Comparison of ENCODE assay signal across 13 cellular contexts in genomic region chr2:40096360-40096759, GRCh38.
DNase-seq lines count a peak whose midpoint lies in the region; ATAC-seq and TF ChIP-seq lines count a peak whose summit lies in the region.
"Had no signal": no experiment of that assay in that cellular context is flagged by ENCODE, and none has a peak within 500 bp of the region (broad histone marks: within the 10 kb centered on the region; RNA-seq: fewer than 3 reads in every experiment).

No MANE protein-coding gene starts in this region.

- H3K9me3 ChIP-seq in CD4-positive, alpha-beta T cell (ENCODE audit: control insufficient read depth, low read length): no peaks in the 10 kb centered on the region
- H3K9me3 ChIP-seq: esophagus muscularis mucosa had no signal

- H3K27me3 ChIP-seq in CD4-positive, alpha-beta T cell (ENCODE audit: control insufficient read depth, insufficient read depth, low read length): no peaks in the 10 kb centered on the region
- H3K27me3 ChIP-seq: esophagus muscularis mucosa had no signal

- H3K9me3 Mint-ChIP-seq in CD4-positive, alpha-beta T cell: no peaks in the 10 kb centered on the region
- H3K9me3 Mint-ChIP-seq: activated naive CD4-positive, alpha-beta T cell treated with anti-CD3 and anti-CD28 coated beads, Interleukin-2, amount 50 U/mL, for 72 hours; CD14-positive monocyte had no signal

- POLR2A ChIA-PET in CD4-positive, alpha-beta T cell (lab: Charles Lee): no interaction called here

- no peaks in the 10 kb centered on the region for H3K4me1 Mint-ChIP-seq in CD4-positive, alpha-beta T cell (ENCODE audit: low read depth)
- H3K4me1 Mint-ChIP-seq: immature natural killer cell had no signal

- intact Hi-C loops in CD4-positive, alpha-beta T cell (cut with DNase I, micrococcal nuclease): no loop called here

- ATAC-seq in omental fat pad (ENCODE audit: low FRiP score): no peak
- no peak for ATAC-seq in CD4-positive, alpha-beta T cell (ENCODE audit: poor library complexity)
- ATAC-seq: activated naive CD4-positive, alpha-beta T cell treated with anti-CD3 and anti-CD28 coated beads, Interleukin-2, amount 50 U/mL, for 72 hours had no signal

- no peak overlapping the region for H3K4me3 Mint-ChIP-seq in CD4-positive, alpha-beta T cell
- H3K4me3 Mint-ChIP-seq: CD14-positive monocyte, immature natural killer cell had no signal

- H3K27ac Mint-ChIP-seq in CD4-positive, alpha-beta T cell: no peak overlapping the region
- H3K27ac Mint-ChIP-seq: activated naive CD4-positive, alpha-beta T cell treated with anti-CD3 and anti-CD28 coated beads, Interleukin-2, amount 50 U/mL, for 72 hours; CD14-positive monocyte; immature natural killer cell had no signal

- no peak overlapping the region for H3K27ac ChIP-seq in CD4-positive, alpha-beta T cell (ENCODE audit: low read depth, low read length)
- H3K27ac ChIP-seq: esophagus muscularis mucosa had no signal

- CTCF ChIA-PET in CD4-positive, alpha-beta T cell (lab: Charles Lee): no interaction called here

- TF ChIP-seq CTCF in omental fat pad (IDR thresholded peaks at IDR 0.05): no peak
- no peak for TF ChIP-seq CTCF in CD4-positive, alpha-beta T cell (IDR thresholded peaks at IDR 0.05)

- no peaks in the 10 kb centered on the region for H3K36me3 Mint-ChIP-seq in CD4-positive, alpha-beta T cell (ENCODE audit: low read depth)
- H3K36me3 Mint-ChIP-seq: activated naive CD4-positive, alpha-beta T cell treated with anti-CD3 and anti-CD28 coated beads, Interleukin-2, amount 50 U/mL, for 72 hours; CD14-positive monocyte; immature natural killer cell had no signal

- H3K27me3 Mint-ChIP-seq in CD4-positive, alpha-beta T cell: no peaks in the 10 kb centered on the region

- DNase-seq in DMS153 (lab: John Stamatoyannopoulos, UW): peak; percentile 73
- DNase-seq in HT-29 (ENCODE audit: low spot score): peak; percentile 33
- peak; percentile 65 for DNase-seq in amniotic epithelial cell (ENCODE audit: low read depth)
- DNase-seq in kidney tubule cell (ENCODE audit: low spot score): peak; percentile 46
- DNase-seq in OCI-M2 (lab: John Stamatoyannopoulos, UW; ENCODE audit: unreplicated experiment): no peak
- no peak for DNase-seq in stimulated activated naive CD4-positive, alpha-beta T cell (lab: John Stamatoyannopoulos, UW)
- no peak for DNase-seq in omental fat pad (ENCODE audit: low spot score)
- DNase-seq in CD4-positive, alpha-beta T cell: no peak
- DNase-seq: immature natural killer cell, right cardiac atrium had no signal

Comparison
In these comparisons a context has a peak if more than half of its experiments do, and no peak if none do; other contexts are left out.
1. DNase-seq: peak in DMS153 (single experiment), HT-29 (single experiment), amniotic epithelial cell (single experiment) and kidney tubule cell (single experiment); none in OCI-M2 (single experiment), stimulated activated naive CD4-positive, alpha-beta T cell (0 of 6), omental fat pad (single experiment) and CD4-positive, alpha-beta T cell (0 of 10).